In the genomic region with DNA sequence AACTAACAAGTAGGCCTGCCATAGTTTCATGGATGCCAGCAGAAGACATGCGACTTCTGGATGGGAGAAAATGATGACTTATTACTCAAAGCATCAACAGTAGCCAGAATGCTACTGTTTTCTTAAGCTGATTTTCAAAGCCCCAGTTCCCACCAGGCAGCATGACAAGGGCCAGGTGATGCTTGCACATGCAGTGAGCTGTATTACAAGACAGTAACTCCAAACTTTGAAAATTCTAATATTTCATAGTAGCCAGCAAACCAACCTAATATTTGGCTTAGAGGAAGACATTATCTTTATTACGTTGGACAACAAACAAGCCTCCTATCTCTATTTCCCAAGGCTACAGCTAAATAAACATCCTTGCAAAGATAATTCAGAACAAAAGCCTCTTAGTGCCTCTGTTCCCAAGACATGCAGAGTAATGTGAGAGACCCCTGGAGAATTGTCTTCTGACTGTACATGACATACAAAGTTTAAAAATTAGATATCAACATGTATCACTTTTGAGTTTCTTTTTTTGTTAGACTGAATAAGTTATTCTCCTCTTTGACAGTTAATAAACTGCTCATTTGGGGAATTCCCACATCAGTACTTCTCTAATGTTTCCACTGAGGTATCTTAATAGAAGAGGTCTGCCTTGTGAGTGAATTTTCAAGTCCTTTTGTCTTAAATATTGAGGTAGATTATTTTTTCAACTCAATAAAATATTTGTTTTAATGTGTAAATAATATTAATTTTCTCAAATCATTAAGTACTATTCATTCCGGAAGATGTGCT, we compare ENCODE assay signal across 27 cellular contexts.
"Had no signal": no experiment of that assay in that cellular context is flagged by ENCODE, and none has a peak within 500 bp of the region (broad histone marks: within the 10 kb centered on the region; RNA-seq: fewer than 3 reads in every experiment).

No MANE protein-coding gene starts in this region.

- FAIRE-seq: small intestine had no signal

- H3K36me3 ChIP-seq: cardiac muscle cell, heart left ventricle, lower lobe of right lung, stomach, suprapubic skin, tibial nerve, uterus had no signal

- H3K4me1 ChIP-seq: heart left ventricle, lower lobe of right lung, tibial nerve, uterus had no signal

- H3K4me3 ChIP-seq: cardiac muscle cell, heart left ventricle, lower lobe of right lung, stomach, suprapubic skin, tibial nerve, uterus had no signal

- ATAC-seq: left colon; lower lobe of right lung; sciatic nerve; stimulated activated memory B cell treated with anti-CD40 and anti-IgM and Interleukin-4, amounts not matched to agents 10 μg/mL and 1 μg/mL and 100 μg/mL, for 72 hours had no signal

- H3K27me3 ChIP-seq: cardiac muscle cell, heart left ventricle, stomach, suprapubic skin, tibial nerve, uterus had no signal

- H3K27ac ChIP-seq: cardiac muscle cell, epithelial cell of prostate, heart left ventricle, lower lobe of right lung, stomach, suprapubic skin, tibial nerve, uterus had no signal

- H3K9me3 ChIP-seq: lower lobe of right lung, stomach, suprapubic skin, tibial nerve, uterus had no signal

- DNase-seq: activated CD4-positive, alpha-beta T cell treated with anti-CD3 and anti-CD28 coated beads for 4 hours; activated CD4-positive, alpha-beta T cell treated with anti-CD3 and anti-CD28 coated beads, Interleukin-2, amount 50 U/mL, for 48 hours; activated CD4-positive, CD25-positive, alpha-beta regulatory T cell; activated CD8-positive, alpha-beta memory T cell treated with anti-CD3 and anti-CD28 coated beads, Interleukin-2, amount 50 U/mL, for 48 hours; activated naive CD4-positive, alpha-beta T cell treated with Interleukin-2 at 50 U/mL for 16 hours; activated naive CD8-positive, alpha-beta T cell treated with anti-CD3 and anti-CD28 coated beads for 36 hours; activated T-cell treated with anti-CD3 and anti-CD28 coated beads, Interleukin-2, amount 50 U/mL, for 48 hours; amniotic stem cell; cortex of kidney; heart left ventricle; islet precursor cell; left colon; lower lobe of right lung; mesendoderm; naive B cell; occipital lobe; small intestine; stimulated activated CD4-positive, alpha-beta T cell treated with anti-CD3 and anti-CD28 coated beads, Interleukin-2, amount 100 ng/mL, for 24 hours; stomach; T-helper 9 cell; uterus had no signal
